ENCODE assay signal across 21 cellular contexts in genomic region chr7:132485136-132485535, GRCh38.
DNase-seq lines count a peak whose midpoint lies in the region; ATAC-seq lines count a peak whose summit lies in the region.
"Had no signal": no experiment of that assay in that cellular context is flagged by ENCODE, and none has a peak within 500 bp of the region (broad histone marks: within the 10 kb centered on the region; RNA-seq: fewer than 3 reads in every experiment).

No MANE protein-coding gene starts in this region.

- H3K36me3 Mint-ChIP-seq in CD8-positive, alpha-beta memory T cell, result no peaks in the 10 kb centered on the region
- no peaks in the 10 kb centered on the region for H3K36me3 Mint-ChIP-seq in activated naive CD8-positive, alpha-beta T cell treated with anti-CD3 and anti-CD28 coated beads for 36 hours
- H3K36me3 Mint-ChIP-seq in natural killer cell treated with Interleukin-12 subunit alpha and Interleukin-12 subunit beta and Interleukin-15 and Interleukin-18, amount 100 ng/mL, for 72 hours, result no peaks in the 10 kb centered on the region
- H3K36me3 Mint-ChIP-seq: activated CD8-positive, alpha-beta memory T cell treated with anti-CD3 and anti-CD28 coated beads, Interleukin-2, amount 10 ng/mL, durations not matched to agents 7 days and 5 days; memory B cell; stimulated activated memory B cell treated with anti-CD40 and anti-IgM and Interleukin-4, amounts not matched to agents 10 μg/mL and 1 μg/mL and 100 μg/mL, for 72 hours had no signal

- DNase-seq in CD8-positive, alpha-beta memory T cell, result no peak
- DNase-seq in NCI-H1092 treated with DMSO at 0.1 percent for 48 hours (lab: John Stamatoyannopoulos, UW), result peak; percentile 13
- DNase-seq in activated naive CD8-positive, alpha-beta T cell treated with anti-CD3 and anti-CD28 coated beads for 36 hours, result no peak
- DNase-seq in natural killer cell treated with Interleukin-12 subunit alpha and Interleukin-12 subunit beta and Interleukin-15 and Interleukin-18, amount 100 ng/mL, for 72 hours (ENCODE audit: low spot score), result no peak
- no peak for DNase-seq in activated CD4-positive, CD25-positive, alpha-beta regulatory T cell treated with anti-CD3 and anti-CD28 coated beads, Interleukin-2, amount 50 U/mL, for 72 hours
- DNase-seq: cerebellar nuclear complex, erythroblast, foreskin melanocyte, H9, KBM-7, kidney, MV-4-11, NCI-H2081, NCI-H510A treated with DMSO at 0.1 percent for 48 hours had no signal

- CTCF ChIA-PET in CD8-positive, alpha-beta memory T cell (lab: Charles Lee), result interaction anchor here (1.4 to 1.7 kb wide), 2 partner anchors 9 to 96 kb away, joined by 4 to 5 read pairs; no protein-coding TSS in a partner anchor

- POLR2A ChIA-PET in CD8-positive, alpha-beta memory T cell (lab: Charles Lee), result no interaction called here

- H3K9me3 Mint-ChIP-seq in CD8-positive, alpha-beta memory T cell, result no peaks in the 10 kb centered on the region
- no peaks in the 10 kb centered on the region for H3K9me3 Mint-ChIP-seq in activated naive CD8-positive, alpha-beta T cell treated with anti-CD3 and anti-CD28 coated beads for 36 hours
- H3K9me3 Mint-ChIP-seq in natural killer cell treated with Interleukin-12 subunit alpha and Interleukin-12 subunit beta and Interleukin-15 and Interleukin-18, amount 100 ng/mL, for 72 hours, result peaks cover 4% of the 10 kb centered on the region
- H3K9me3 Mint-ChIP-seq: H9; memory B cell; stimulated activated memory B cell treated with anti-CD40 and anti-IgM and Interleukin-4, amounts not matched to agents 10 μg/mL and 1 μg/mL and 100 μg/mL, for 72 hours had no signal

- H3K4me1 Mint-ChIP-seq in CD8-positive, alpha-beta memory T cell, result peaks cover 44 to 51% (median 44%) of the 10 kb centered on the region in 3 donors
- peaks cover 26% of the 10 kb centered on the region for H3K4me1 Mint-ChIP-seq in activated naive CD8-positive, alpha-beta T cell treated with anti-CD3 and anti-CD28 coated beads for 36 hours
- peaks cover 52 to 58% of the 10 kb centered on the region in 2 donors for H3K4me1 Mint-ChIP-seq in natural killer cell treated with Interleukin-12 subunit alpha and Interleukin-12 subunit beta and Interleukin-15 and Interleukin-18, amount 100 ng/mL, for 72 hours (ENCODE audit: low read depth in 2 of 2)
- H3K4me1 Mint-ChIP-seq: memory B cell; stimulated activated memory B cell treated with anti-CD40 and anti-IgM and Interleukin-4, amounts not matched to agents 10 μg/mL and 1 μg/mL and 100 μg/mL, for 72 hours had no signal

- H3K27ac Mint-ChIP-seq in CD8-positive, alpha-beta memory T cell, result peak overlapping the region in 6 of 8 donors; percentile 4 to 94 (median 70)
- peak overlapping the region; percentile 3 for H3K27ac Mint-ChIP-seq in activated naive CD8-positive, alpha-beta T cell treated with anti-CD3 and anti-CD28 coated beads for 36 hours
- H3K27ac Mint-ChIP-seq in natural killer cell treated with Interleukin-12 subunit alpha and Interleukin-12 subunit beta and Interleukin-15 and Interleukin-18, amount 100 ng/mL, for 72 hours, result no peak overlapping the region
- H3K27ac Mint-ChIP-seq: H9; memory B cell; stimulated activated memory B cell treated with anti-CD40 and anti-IgM and Interleukin-4, amounts not matched to agents 10 μg/mL and 1 μg/mL and 100 μg/mL, for 72 hours had no signal

- H3K36me3 ChIP-seq in CD8-positive, alpha-beta memory T cell (ENCODE audit: insufficient read depth, low read length), result no peaks in the 10 kb centered on the region
- H3K36me3 ChIP-seq: thoracic aorta had no signal

- no peak overlapping the region for H3K4me3 ChIP-seq in CD8-positive, alpha-beta memory T cell (ENCODE audit: low read length)
- H3K4me3 ChIP-seq: thoracic aorta had no signal

- peak overlapping the region in 5 of 7 donors; percentile 44 to 75 (median 60) for H3K4me3 Mint-ChIP-seq in CD8-positive, alpha-beta memory T cell
- no peak overlapping the region for H3K4me3 Mint-ChIP-seq in activated naive CD8-positive, alpha-beta T cell treated with anti-CD3 and anti-CD28 coated beads for 36 hours
- peak overlapping the region; percentile 38 for H3K4me3 Mint-ChIP-seq in natural killer cell treated with Interleukin-12 subunit alpha and Interleukin-12 subunit beta and Interleukin-15 and Interleukin-18, amount 100 ng/mL, for 72 hours
- H3K4me3 Mint-ChIP-seq: activated CD8-positive, alpha-beta memory T cell treated with anti-CD3 and anti-CD28 coated beads, Interleukin-2, amount 10 ng/mL, durations not matched to agents 7 days and 5 days; H9; memory B cell; stimulated activated memory B cell treated with anti-CD40 and anti-IgM and Interleukin-4, amounts not matched to agents 10 μg/mL and 1 μg/mL and 100 μg/mL, for 72 hours had no signal

- H3K27me3 Mint-ChIP-seq in CD8-positive, alpha-beta memory T cell, result peaks cover 3 to 12% of the 10 kb centered on the region in 2 donors
- H3K27me3 Mint-ChIP-seq in activated naive CD8-positive, alpha-beta T cell treated with anti-CD3 and anti-CD28 coated beads for 36 hours, result no peaks in the 10 kb centered on the region
- no peaks in the 10 kb centered on the region for H3K27me3 Mint-ChIP-seq in natural killer cell treated with Interleukin-12 subunit alpha and Interleukin-12 subunit beta and Interleukin-15 and Interleukin-18, amount 100 ng/mL, for 72 hours
- H3K27me3 Mint-ChIP-seq: stimulated activated memory B cell treated with anti-CD40 and anti-IgM and Interleukin-4, amounts not matched to agents 10 μg/mL and 1 μg/mL and 100 μg/mL, for 72 hours had no signal

- peaks cover 36% of the 10 kb centered on the region for H3K4me1 ChIP-seq in CD8-positive, alpha-beta memory T cell (ENCODE audit: insufficient read depth, low read length)

- peaks cover 5% of the 10 kb centered on the region for H3K27me3 ChIP-seq in CD8-positive, alpha-beta memory T cell (ENCODE audit: insufficient read depth, low read length, poor library complexity, severe bottlenecking)

- no peaks in the 10 kb centered on the region for H3K9me3 ChIP-seq in CD8-positive, alpha-beta memory T cell (ENCODE audit: low read length)
- H3K9me3 ChIP-seq: thoracic aorta had no signal

- no peak for ATAC-seq in natural killer cell treated with Interleukin-12 subunit alpha and Interleukin-12 subunit beta and Interleukin-15 and Interleukin-18, amount 100 ng/mL, for 72 hours
- no peak for ATAC-seq in GM19463 (IDR thresholded peaks at IDR 0.05; ENCODE audit: unreplicated experiment)
- no peak for ATAC-seq in activated CD4-positive, CD25-positive, alpha-beta regulatory T cell treated with anti-CD3 and anti-CD28 coated beads, Interleukin-2, amount 50 U/mL, for 24 hours
- ATAC-seq: SK-N-SH treated with all-trans-retinoic acid at 6 μM for 48 hours; stimulated activated memory B cell treated with anti-CD40 and anti-IgM and Interleukin-4, amounts not matched to agents 10 μg/mL and 1 μg/mL and 100 μg/mL, for 72 hours had no signal

- H3K27ac ChIP-seq in CD8-positive, alpha-beta memory T cell (ENCODE audit: low read depth, low read length), result no peak overlapping the region

Comparison
In these comparisons a context has a peak if more than half of its experiments do, and no peak if none do; other contexts are left out.
1. H3K27ac Mint-ChIP-seq: peak in CD8-positive, alpha-beta memory T cell (6 of 8) and activated naive CD8-positive, alpha-beta T cell treated with anti-CD3 and anti-CD28 coated beads for 36 hours (single experiment); none in natural killer cell treated with Interleukin-12 subunit alpha and Interleukin-12 subunit beta and Interleukin-15 and Interleukin-18, amount 100 ng/mL, for 72 hours (0 of 2).